In genomic region chr9:35962126-35962906, GRCh38 we compare ENCODE assay signal across 11 cellular contexts. TPM values are rescaled to one million over a fixed set of nuclear protein-coding genes. Genes with fewer than 3 reads are reported as not detected.
A peak's percentile ranks its signal among the peaks of the same experiment; 100 is the strongest.
DNase-seq lines count a peak whose midpoint lies in the region; ATAC-seq and TF ChIP-seq lines count a peak whose summit lies in the region.
"Had no signal": no experiment of that assay in that cellular context is flagged by ENCODE, and none has a peak within 500 bp of the region (broad histone marks: within the 10 kb centered on the region; RNA-seq: fewer than 3 reads in every experiment).

No MANE protein-coding gene starts in this region.

- H3K36me3 Mint-ChIP-seq in activated CD4-positive, alpha-beta memory T cell treated with anti-CD3 and anti-CD28 coated beads for 36 hours = no peaks in the 10 kb centered on the region
- H3K36me3 Mint-ChIP-seq: activated naive CD8-positive, alpha-beta T cell had no signal

- DNase-seq in AG10803 (ENCODE audit: low read depth) (peak; percentile 88), NCI-H2227 treated with DMSO at 0.1 percent for 48 hours (lab: John Stamatoyannopoulos, UW) (peak; percentile 13), dedifferentiated amniotic fluid mesenchymal stem cell (ENCODE audit: extremely low spot score) (peak; percentile 15), left lung (no peak), NCI-H2029 (lab: John Stamatoyannopoulos, UW) (no peak), HuH-7 (ENCODE audit: low spot score) (no peak), GM13977 (ENCODE audit: low spot score) (no peak)
- no peak for DNase-seq in activated CD4-positive, alpha-beta memory T cell treated with anti-CD3 and anti-CD28 coated beads for 36 hours
- DNase-seq: NCI-H187 had no signal

- H3K9me3 ChIP-seq in left lung = no peaks in the 10 kb centered on the region

- H3K27me3 Mint-ChIP-seq in activated CD4-positive, alpha-beta memory T cell treated with anti-CD3 and anti-CD28 coated beads for 36 hours = peaks cover 2% of the 10 kb centered on the region

- TF ChIP-seq CTCF in AG10803 (conservative IDR thresholded peaks at IDR 0.05; ENCODE audit: low read length) = no peak
- no peak for TF ChIP-seq CTCF in left lung (IDR thresholded peaks at IDR 0.05)
- no peak for TF ChIP-seq CTCF in GM13977 (IDR thresholded peaks at IDR 0.05; ENCODE audit: extremely low read depth, insufficient read depth, missing control alignments)

- no peak overlapping the region for H3K27ac Mint-ChIP-seq in activated CD4-positive, alpha-beta memory T cell treated with anti-CD3 and anti-CD28 coated beads for 36 hours
- H3K27ac Mint-ChIP-seq: activated naive CD8-positive, alpha-beta T cell; progenitor cell of endocrine pancreas had no signal

- CTCF ChIA-PET in activated CD4-positive, alpha-beta memory T cell treated with anti-CD3 and anti-CD28 coated beads for 36 hours (lab: Charles Lee) = interaction anchor here (1.0 to 1.7 kb wide), 3 partner anchors 10 to 47 kb away, joined by 3 to 6 read pairs (median 3); no protein-coding TSS in a partner anchor

- H3K9me3 Mint-ChIP-seq in activated CD4-positive, alpha-beta memory T cell treated with anti-CD3 and anti-CD28 coated beads for 36 hours = no peaks in the 10 kb centered on the region

- in situ Hi-C loops in GM13977 (cut with MboI; ENCODE audit: low pct_unique_long_range_greater_than_20kb, low sequenced_read_pairs, unreplicated experiment) = no loop called here

- H3K27ac ChIP-seq in left lung = no peak overlapping the region

- POLR2A ChIA-PET in activated CD4-positive, alpha-beta memory T cell treated with anti-CD3 and anti-CD28 coated beads for 36 hours (lab: Charles Lee) = no interaction called here

- intact Hi-C loops in left lung (cut with DNase I) = no loop called here
- intact Hi-C loops in activated CD4-positive, alpha-beta memory T cell treated with anti-CD3 and anti-CD28 coated beads for 36 hours (cut with micrococcal nuclease) = no loop called here

- H3K4me3 ChIP-seq in AG10803 (ENCODE audit: low read length) = peak overlapping the region; percentile 65
- H3K4me3 ChIP-seq in left lung = no peak overlapping the region

- no peaks in the 10 kb centered on the region for H3K36me3 ChIP-seq in left lung

- peak; percentile 78 for ATAC-seq in left lung

- no peaks in the 10 kb centered on the region for H3K4me1 Mint-ChIP-seq in activated CD4-positive, alpha-beta memory T cell treated with anti-CD3 and anti-CD28 coated beads for 36 hours (ENCODE audit: low read depth)

- H3K4me3 Mint-ChIP-seq in activated CD4-positive, alpha-beta memory T cell treated with anti-CD3 and anti-CD28 coated beads for 36 hours = no peak overlapping the region
- H3K4me3 Mint-ChIP-seq: activated naive CD8-positive, alpha-beta T cell had no signal

- H3K4me1 ChIP-seq in left lung = no peaks in the 10 kb centered on the region

- H3K27me3 ChIP-seq in left lung = no peaks in the 10 kb centered on the region

RNA-seq across cellular contexts. Expression of gene OR2S2, which starts 4.4 kb away (rescaled TPM):
- under 1 TPM in 1 of 2 donors, not detected in 1; 0.32 TPM for total RNA-seq in left lung
- total RNA-seq in activated CD4-positive, alpha-beta memory T cell treated with anti-CD3 and anti-CD28 coated beads for 36 hours = not detected
- total RNA-seq: progenitor cell of endocrine pancreas had no signal

RNA-seq across cellular contexts. Expression of gene SPAAR, which starts 53.0 kb away (rescaled TPM):
- total RNA-seq in left lung = 1 to 10 TPM; 5.4 to 6.8 TPM
- total RNA-seq in activated CD4-positive, alpha-beta memory T cell treated with anti-CD3 and anti-CD28 coated beads for 36 hours = not detected
- total RNA-seq: progenitor cell of endocrine pancreas had no signal

RNA-seq across cellular contexts. Expression of gene HRCT1, which starts 56.3 kb away (rescaled TPM):
- 1 to 10 TPM; 3.1 TPM for total RNA-seq in left lung
- not detected for total RNA-seq in activated CD4-positive, alpha-beta memory T cell treated with anti-CD3 and anti-CD28 coated beads for 36 hours
- total RNA-seq: progenitor cell of endocrine pancreas had no signal

Comparison
In these comparisons a context has a peak if more than half of its experiments do, and no peak if none do; other contexts are left out.
1. DNase-seq: peak in AG10803 (single experiment), NCI-H2227 treated with DMSO at 0.1 percent for 48 hours (single experiment) and dedifferentiated amniotic fluid mesenchymal stem cell (single experiment); none in left lung (0 of 2), NCI-H2029 (single experiment), HuH-7 (single experiment), activated CD4-positive, alpha-beta memory T cell treated with anti-CD3 and anti-CD28 coated beads for 36 hours (single experiment) and GM13977 (single experiment).
2. RNA of gene SPAAR, which starts 53.0 kb away (total RNA-seq): 5.4 to 6.8 TPM in left lung; not detected in activated CD4-positive, alpha-beta memory T cell treated with anti-CD3 and anti-CD28 coated beads for 36 hours; every median in the first group is over 4 times any median in the second.
3. RNA of gene HRCT1, which starts 56.3 kb away (total RNA-seq): 3.1 TPM in left lung; not detected in activated CD4-positive, alpha-beta memory T cell treated with anti-CD3 and anti-CD28 coated beads for 36 hours; every median in the first group is over 4 times any median in the second.